Comparison of ENCODE assay signal across 9 cellular contexts in the genomic region with DNA sequence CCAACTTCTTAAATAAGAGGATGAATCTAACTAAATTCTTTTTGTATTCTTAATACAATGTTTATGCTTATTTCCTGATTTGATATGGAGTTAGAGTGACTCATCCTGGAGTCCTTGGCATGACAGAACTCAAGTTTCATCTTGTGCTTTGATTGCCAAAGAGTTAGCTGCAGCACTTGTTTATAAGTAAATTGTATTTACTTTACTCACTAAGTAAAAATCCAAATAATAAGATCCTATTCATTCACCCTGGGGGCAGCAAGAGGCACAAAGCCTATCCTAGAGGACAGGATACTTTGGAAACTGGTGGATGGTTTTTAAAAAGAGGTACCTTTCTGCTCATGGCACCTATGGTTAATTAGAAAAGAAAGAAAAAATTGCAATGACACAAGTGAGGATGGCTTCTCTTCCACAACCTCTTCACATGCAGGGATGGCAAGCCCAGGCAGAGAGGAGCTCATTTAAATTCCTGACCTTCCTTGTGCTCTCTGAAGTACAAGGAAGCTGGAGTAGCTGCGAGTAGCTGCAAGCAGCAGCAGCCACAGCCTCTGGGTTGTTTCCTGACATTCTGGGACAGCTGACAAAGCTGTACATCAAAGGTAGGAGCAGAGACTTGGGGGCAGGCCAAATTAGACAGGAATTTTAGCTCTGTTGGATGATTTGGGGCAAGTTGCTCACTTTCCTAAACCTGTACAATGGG. TPM values are rescaled to one million over a fixed set of nuclear protein-coding genes. Genes with fewer than 3 reads are reported as not detected.
DNase-seq lines count a peak whose midpoint lies in the region; ATAC-seq and TF ChIP-seq lines count a peak whose summit lies in the region.
"Had no signal": no experiment of that assay in that cellular context is flagged by ENCODE, and none has a peak within 500 bp of the region (broad histone marks: within the 10 kb centered on the region; RNA-seq: fewer than 3 reads in every experiment).

No MANE protein-coding gene starts in this region.

- H3K4me1 ChIP-seq in GM23248 (ENCODE audit: insufficient read depth) (peaks cover 16% of the 10 kb centered on the region), foreskin keratinocyte (peaks cover 23% of the 10 kb centered on the region), ascending aorta (no peaks in the 10 kb centered on the region), stomach (peaks cover 0 to 10% (median 0%) of the 10 kb centered on the region in 4 donors)

- H3K4me2 ChIP-seq in GM23248 (ENCODE audit: unreplicated experiment) = peak overlapping the region; percentile 59

- no peak overlapping the region for H3K4me3 ChIP-seq in GM23248
- peak overlapping the region; percentile 53 for H3K4me3 ChIP-seq in WI38 (ENCODE audit: low read depth, low read length)
- H3K4me3 ChIP-seq in ascending aorta = no peak overlapping the region
- H3K4me3 ChIP-seq in stomach = no peak overlapping the region

- H4K20me1 ChIP-seq in GM23248 (ENCODE audit: insufficient read depth) = no peaks in the 10 kb centered on the region

- intact Hi-C loops in ascending aorta (cut with DNase I) (no loop called here), stomach (cut with DNase I; ENCODE audit: low total_unique reads) (no loop called here)

- no peak for TF ChIP-seq EP300 in stomach (IDR thresholded peaks at IDR 0.05)

- ATAC-seq in foreskin keratinocyte (peak; percentile 84), GM18498 (IDR thresholded peaks at IDR 0.05; ENCODE audit: unreplicated experiment) (no peak)

- H3K9me3 ChIP-seq in GM23248 (ENCODE audit: low read depth) (no peaks in the 10 kb centered on the region), ascending aorta (no peaks in the 10 kb centered on the region), stomach (no peaks in the 10 kb centered on the region)

- TF ChIP-seq CTCF in WI38 (IDR thresholded peaks at IDR 0.05; ENCODE audit: low read depth, low read length) = no peak
- no peak for TF ChIP-seq CTCF in foreskin keratinocyte (conservative IDR thresholded peaks at IDR 0.05)
- TF ChIP-seq CTCF in ascending aorta (IDR thresholded peaks at IDR 0.05) = no peak
- TF ChIP-seq CTCF in stomach (IDR thresholded peaks at IDR 0.05) = no peak

- 0 to 4% methylated on average over 1 of the region's 1 CpG for WGBS in GM23248 (ENCODE audit: low coverage in 1 of 2, low lambda C conversion rate in 2 of 2, missing lambda C conversion rate in 2 of 2), 2 experiments
- 27 to 57% (median 38%) methylated on average over 1 of the region's 1 CpG for WGBS in stomach, 5 donors

- TF ChIP-seq POLR2A in stomach (IDR thresholded peaks at IDR 0.05) = no peak

- H3K9ac ChIP-seq in GM23248 = no peak overlapping the region

- H3K36me3 ChIP-seq in GM23248 (ENCODE audit: low read depth) (no peaks in the 10 kb centered on the region), ascending aorta (no peaks in the 10 kb centered on the region), stomach (no peaks in the 10 kb centered on the region)

- DNase-seq in A172 (ENCODE audit: low spot score) = peak; percentile 54
- peak; percentile 88 for DNase-seq in GM23248
- DNase-seq in foreskin keratinocyte = peak; percentile 86 to 93
- no peak for DNase-seq in cortex of kidney (lab: John Stamatoyannopoulos, UW)
- no peak for DNase-seq in ascending aorta (ENCODE audit: low spot score in 2 of 2)
- DNase-seq in stomach = no peak
- DNase-seq: SHP77 treated with DMSO at 0.1 percent for 48 hours had no signal

- H3K27ac ChIP-seq in GM23248 (no peak overlapping the region), foreskin keratinocyte (peak overlapping the region; percentile 31), ascending aorta (no peak overlapping the region), stomach (peak overlapping the region in 1 of 5 donors; percentile 41)

- no peaks in the 10 kb centered on the region for H3K79me2 ChIP-seq in GM23248 (ENCODE audit: insufficient read depth)

- in situ Hi-C loops in GM23248 (cut with MboI) = no loop called here

- peaks cover 17% of the 10 kb centered on the region for H3F3A ChIP-seq in GM23248 (ENCODE audit: insufficient read depth)

- H2AFZ ChIP-seq in GM23248 = no peak overlapping the region

- no peaks in the 10 kb centered on the region for H3K9me2 ChIP-seq in GM23248 (ENCODE audit: insufficient read depth)

- H3K27me3 ChIP-seq in GM23248 (replicated peaks; ENCODE audit: insufficient read depth) = no peaks in the 10 kb centered on the region
- no peaks in the 10 kb centered on the region for H3K27me3 ChIP-seq in foreskin keratinocyte
- no peaks in the 10 kb centered on the region for H3K27me3 ChIP-seq in ascending aorta
- no peaks in the 10 kb centered on the region for H3K27me3 ChIP-seq in stomach

RNA-seq across cellular contexts. Expression of gene CROT, which starts 28.5 kb away (rescaled TPM):
- 22.2 and 28.5 TPM in 2 replicates for total RNA-seq in A172 (2014; rRNA removed; shearing (Covaris generic))
- 11.9 and 13.4 TPM in 2 replicates for total RNA-seq in GM23248 (2014; rRNA removed; shearing (Covaris generic))
- polyA plus RNA-seq in GM23248 (2016; fragmentation: Nextera tagmentation; extraction: Ambion mirVana) (11.1 and 12.0 TPM in 2 replicates), foreskin keratinocyte (5.6 and 7.0 TPM in 2 replicates), stomach (10 to 100 TPM in 1 of 3 donors, 1 to 10 TPM in 2; 5.8 to 11.9 (median 5.9) TPM)
- total RNA-seq in foreskin keratinocyte (11.9 and 13.0 TPM in 2 replicates), ascending aorta (3.0 TPM), stomach (10 to 100 TPM in 2 of 5 donors, 1 to 10 TPM in 3; 2.9 to 48.7 (median 4.9) TPM)

Comparison
In these comparisons a context has a peak if more than half of its experiments do, and no peak if none do; other contexts are left out.
1. DNase-seq: peak in A172 (single experiment), GM23248 (single experiment) and foreskin keratinocyte (2 of 2); none in cortex of kidney (single experiment), ascending aorta (0 of 2) and stomach (single experiment).